8 cellular contexts compared by ENCODE assay signal in genomic region chr17:44759096-44759915, GRCh38. TPM values are rescaled to one million over a fixed set of nuclear protein-coding genes. Genes with fewer than 3 reads are reported as not detected.
DNase-seq lines count a peak whose midpoint lies in the region; ATAC-seq, FAIRE-seq and TF ChIP-seq lines count a peak whose summit lies in the region.

No MANE protein-coding gene starts in this region.

- TF ChIP-seq POLR2A in GM12891 (IDR thresholded peaks at IDR 0.05; ENCODE audit: low read depth, low read length), result no peak

- peaks cover 6% of the 10 kb centered on the region; the same call in 1 of the 2 replicates for H3K27me3 ChIP-seq in SJCRH30

- no peak for TF ChIP-seq CTCF in fibroblast of villous mesenchyme (IDR thresholded peaks at IDR 0.05; ENCODE audit: insufficient read depth, low read depth, low read length)

- H3K9me3 ChIP-seq in SJCRH30 (replicated peaks), result no peaks in the 10 kb centered on the region

- FAIRE-seq in GM12891 (lab: Jason Lieb, UNC), result peak; percentile 28

- H3K4me3 ChIP-seq in SJCRH30, result peak overlapping the region; percentile 54
- peak overlapping the region; percentile 43 for H3K4me3 ChIP-seq in fibroblast of villous mesenchyme (ENCODE audit: low read depth, low read length)

- no peak overlapping the region for H3K27ac ChIP-seq in SJCRH30

- H3K4me1 ChIP-seq in SJCRH30, result peaks cover 5% of the 10 kb centered on the region; the same call in 1 of the 2 replicates

- no peak for ATAC-seq in GM18868 (IDR thresholded peaks at IDR 0.05; ENCODE audit: unreplicated experiment)

- DNase-seq in GM12891 (ENCODE audit: insufficient read length, low spot score) (peak; percentile 53), SJCRH30 (peak in 1 of 2 experiments; percentile 46), fibroblast of villous mesenchyme (ENCODE audit: low read depth) (no peak), retina (peak; percentile 53), SW480 (ENCODE audit: low spot score) (no peak), foreskin melanocyte (no peak), hippocampal formation (lab: John Stamatoyannopoulos, UW) (no peak)

- H3K36me3 ChIP-seq in SJCRH30, result no peaks in the 10 kb centered on the region

TF ChIP-seq in GM12891, 5 proteins besides CTCF, POLR2A, EP300 and RAD21:
- TF ChIP-seq POLR2AphosphoS5 (IDR thresholded peaks at IDR 0.05; ENCODE audit: low read depth, low read length), result no peak
- no peak for TF ChIP-seq SPI1 (IDR thresholded peaks at IDR 0.05; ENCODE audit: low read depth, low read length)
- no peak for TF ChIP-seq POU2F2 (IDR thresholded peaks at IDR 0.05; ENCODE audit: low read depth, low read length)
- no peak for TF ChIP-seq PAX5 (IDR thresholded peaks at IDR 0.05; ENCODE audit: insufficient read depth, low read length, severe bottlenecking)
- no peak for TF ChIP-seq TAF1 (IDR thresholded peaks at IDR 0.05; ENCODE audit: low read depth, low read length)

RNA-seq across cellular contexts. Expression of gene ADAM11, which starts 0.5 kb away (rescaled TPM):
- 0.22 TPM for polyA plus RNA-seq in GM12891 (2012; ENCODE audit: low read depth, missing spikeins)
- total RNA-seq in SJCRH30 (2014; rRNA removed; shearing (Covaris generic)), result 0.73 and 0.79 TPM in 2 replicates
- total RNA-seq in fibroblast of villous mesenchyme, result 0.32 and 0.43 TPM in 2 replicates

RNA-seq across cellular contexts. Expression of gene DBF4B, which starts 50.8 kb away (rescaled TPM):
- polyA plus RNA-seq in GM12891 (2012; ENCODE audit: low read depth, missing spikeins), result 8.8 TPM
- total RNA-seq in SJCRH30 (2014; rRNA removed; shearing (Covaris generic)), result 16.5 and 19.4 TPM in 2 replicates
- 4.2 and 7.8 TPM in 2 replicates for total RNA-seq in fibroblast of villous mesenchyme

Comparison
In these comparisons a context has a peak if more than half of its experiments do, and no peak if none do; other contexts are left out.
1. DNase-seq: peak in GM12891 (single experiment) and retina (single experiment); none in fibroblast of villous mesenchyme (single experiment), SW480 (single experiment), foreskin melanocyte (single experiment) and hippocampal formation (0 of 2).